Comparison of ENCODE assay signal across 29 cellular contexts in genomic region chr12:130114952-130115351, GRCh38. TPM values are rescaled to one million over a fixed set of nuclear protein-coding genes. Genes with fewer than 3 reads are reported as not detected.
"Had no signal": no experiment of that assay in that cellular context is flagged by ENCODE, and none has a peak within 500 bp of the region (broad histone marks: within the 10 kb centered on the region; RNA-seq: fewer than 3 reads in every experiment).

No MANE protein-coding gene starts in this region.

- DNase-seq: activated CD4-positive, alpha-beta T cell treated with anti-CD3 and anti-CD28 coated beads for 4 hours; activated CD8-positive, alpha-beta memory T cell treated with anti-CD3 and anti-CD28 coated beads, Interleukin-2, amount 50 U/mL, for 48 hours; activated CD8-positive, alpha-beta T cell treated with anti-CD3 and anti-CD28 coated beads for 36 hours; activated effector memory CD4-positive, alpha-beta T cell treated with Interleukin-2 at 50 U/mL for 16 hours; activated naive CD4-positive, alpha-beta T cell; activated T-cell treated with anti-CD3 and anti-CD28 coated beads, Interleukin-2, amount 50 U/mL, for 1 hour; aorta; central memory CD4-positive, alpha-beta T cell; Kasumi-1; KBM-7; NCI-H1048; NCI-H146; NCI-H187 treated with DMSO at 0.1 percent for 48 hours; NCI-H2171 treated with DMSO at 0.1 percent for 48 hours; NCI-H345; NCI-H510A; NCI-H526 treated with DMSO at 0.1 percent for 48 hours; NCI-H82; OCI-M1; Right ventricle myocardium superior; SJCRH30; SK-N-SH; SW 1271 had no signal

- H3K4me1 ChIP-seq: SJCRH30 had no signal

- H3K27ac ChIP-seq: RWPE1, SJCRH30 had no signal

- H3K4me3 Mint-ChIP-seq: activated CD8-positive, alpha-beta T cell treated with anti-CD3 and anti-CD28 coated beads for 36 hours; activated naive CD4-positive, alpha-beta T cell treated with anti-CD3 and anti-CD28 coated beads, Interleukin-2, amount 50 U/mL, for 24 hours; T-helper 2 cell treated with Interferon-gamma antibody and Interleukin-4, amounts not matched to agents 5 μg/mL and 100 μg/mL, for 36 hours had no signal

- H3K4me2 ChIP-seq: SK-N-SH had no signal

- FAIRE-seq: bronchial epithelial cell had no signal

- H3K27me3 ChIP-seq: SJCRH30 had no signal

- H3K4me1 Mint-ChIP-seq: activated naive CD4-positive, alpha-beta T cell treated with anti-CD3 and anti-CD28 coated beads, Interleukin-2, amount 50 U/mL, for 24 hours had no signal

- ATAC-seq: activated CD4-positive, CD25-positive, alpha-beta regulatory T cell treated with anti-CD3 and anti-CD28 coated beads, Interleukin-2, amount 50 U/mL, for 24 hours; activated CD8-positive, alpha-beta T cell treated with anti-CD3 and anti-CD28 coated beads for 36 hours had no signal

- H3K9me3 ChIP-seq: SJCRH30, SK-N-SH had no signal

- H3K9ac ChIP-seq: SK-N-SH had no signal

- H3K9me3 Mint-ChIP-seq: activated CD8-positive, alpha-beta T cell treated with anti-CD3 and anti-CD28 coated beads for 36 hours; activated naive CD4-positive, alpha-beta T cell treated with anti-CD3 and anti-CD28 coated beads, Interleukin-2, amount 50 U/mL, for 24 hours; T-helper 2 cell treated with Interferon-gamma antibody and Interleukin-4, amounts not matched to agents 5 μg/mL and 100 μg/mL, for 36 hours had no signal

- H3K27ac Mint-ChIP-seq: activated CD8-positive, alpha-beta T cell treated with anti-CD3 and anti-CD28 coated beads for 36 hours; activated naive CD4-positive, alpha-beta T cell treated with anti-CD3 and anti-CD28 coated beads, Interleukin-2, amount 50 U/mL, for 24 hours; T-helper 2 cell treated with Interferon-gamma antibody and Interleukin-4, amounts not matched to agents 5 μg/mL and 100 μg/mL, for 36 hours had no signal

- H3K36me3 ChIP-seq: SJCRH30 had no signal

- H3K4me3 ChIP-seq: SJCRH30 had no signal

RNA-seq across cellular contexts. Expression of gene FZD10, which starts 47.3 kb away (rescaled TPM):
- total RNA-seq: activated CD8-positive, alpha-beta T cell treated with anti-CD3 and anti-CD28 coated beads for 36 hours; Right ventricle myocardium superior; SJCRH30; T-helper 1 cell treated with Interleukin-12 subunit alpha and Interleukin-12 subunit beta and Interleukin-4 antibody, amounts not matched to agents 30 ng/mL and 1 ng/mL, for 36 hours had no signal
- polyA plus RNA-seq: SK-N-SH had no signal
